Comparison of ENCODE assay signal across 29 cellular contexts in the genomic region with DNA sequence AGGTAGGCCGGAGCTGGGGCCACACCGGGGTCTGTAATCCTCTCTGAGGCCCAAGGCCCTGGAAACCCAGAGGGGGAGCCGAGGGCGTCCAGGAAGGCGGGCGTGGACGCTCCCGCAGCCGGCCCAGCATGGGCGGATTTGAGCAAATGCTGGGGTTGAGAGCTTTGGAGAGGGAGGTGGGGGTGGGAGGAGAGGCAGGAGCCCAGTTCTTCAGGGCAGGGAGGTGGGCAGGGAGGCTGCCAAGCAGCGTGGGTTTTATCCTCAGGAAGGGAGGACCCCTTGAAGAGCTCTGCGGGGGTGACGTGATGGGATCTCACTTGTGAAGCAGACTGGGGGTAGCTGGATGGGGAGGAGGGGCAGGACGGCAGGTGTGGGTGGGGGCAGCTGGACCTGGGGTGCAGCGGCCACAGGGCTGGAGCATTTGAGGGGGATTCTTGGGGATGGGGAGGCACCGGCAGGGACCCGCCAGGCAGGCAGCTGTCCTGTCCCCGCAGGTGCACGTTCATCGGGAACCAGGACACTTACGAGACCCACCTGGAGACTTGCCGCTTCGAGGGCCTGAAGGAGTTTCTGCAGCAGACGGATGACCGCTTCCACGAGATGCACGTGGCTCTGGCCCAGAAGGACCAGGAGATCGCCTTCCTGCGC. TPM values are rescaled to one million over a fixed set of nuclear protein-coding genes. Genes with fewer than 3 reads are reported as not detected.
A peak's percentile ranks its signal among the peaks of the same experiment; 100 is the strongest.
DNase-seq lines count a peak whose midpoint lies in the region; ATAC-seq, FAIRE-seq and TF ChIP-seq lines count a peak whose summit lies in the region.
"Had no signal": no experiment of that assay in that cellular context is flagged by ENCODE, and none has a peak within 500 bp of the region (broad histone marks: within the 10 kb centered on the region; RNA-seq: fewer than 3 reads in every experiment).

No MANE protein-coding gene starts in this region.

- CTCF ChIA-PET in RWPE1 (lab: Yijun Ruan, JAX), result no interaction called here

- H3K4me1 Mint-ChIP-seq in H9 (no peaks in the 10 kb centered on the region), astrocyte (ENCODE audit: low read depth, unreplicated experiment) (no peaks in the 10 kb centered on the region), endothelial cell (ENCODE audit: unreplicated experiment) (peaks cover 20% of the 10 kb centered on the region)
- H3K4me1 Mint-ChIP-seq: CD14-positive monocyte; CD4-positive, alpha-beta memory T cell; CD8-positive, alpha-beta memory T cell had no signal

- peaks cover 4% of the 10 kb centered on the region for H3K23me2 ChIP-seq in H9 (ENCODE audit: insufficient read length, low read depth, low read length, poor library complexity, severe bottlenecking)

- DNase-seq in H9, result no peak
- DNase-seq in RWPE1 (ENCODE audit: low spot score), result no peak
- no peak for DNase-seq in astrocyte (ENCODE audit: low read depth)
- DNase-seq in endothelial cell (ENCODE audit: low spot score), result no peak
- no peak for DNase-seq in NCI-H146 (lab: John Stamatoyannopoulos, UW)
- DNase-seq in colonic mucosa, result no peak
- DNase-seq: BE2C; C1 segment of cervical spinal cord; CD4-positive, alpha-beta memory T cell; CD4-positive, CD25-positive, alpha-beta regulatory T cell; CD8-positive, alpha-beta memory T cell; COR-L47; DMS 273 treated with DMSO at 0.1 percent for 48 hours; DMS153; DMS53; DMS79; DND-41; EL; GDM1 had no signal

- H2AK5ac ChIP-seq in H9 (ENCODE audit: insufficient read length, low read length), result no peak overlapping the region

- ATAC-seq in GM21390 (IDR thresholded peaks at IDR 0.05; ENCODE audit: unreplicated experiment), result no peak
- ATAC-seq: A549, GM12878 had no signal

- peak overlapping the region in 2 of 3 experiments; percentile 70 to 92; a peak in 2 of 7 replicates for H3K27ac Mint-ChIP-seq in H9
- peak overlapping the region; percentile 47 for H3K27ac Mint-ChIP-seq in astrocyte (ENCODE audit: unreplicated experiment)
- H3K27ac Mint-ChIP-seq in endothelial cell (ENCODE audit: unreplicated experiment), result peak overlapping the region; percentile 52
- H3K27ac Mint-ChIP-seq: CD14-positive monocyte; CD4-positive, alpha-beta memory T cell; CD4-positive, CD25-positive, alpha-beta regulatory T cell; CD8-positive, alpha-beta memory T cell had no signal

- H3K36me3 ChIP-seq in astrocyte (ENCODE audit: insufficient read depth, low read length) (peaks cover 2% of the 10 kb centered on the region), colonic mucosa (peaks cover 11% of the 10 kb centered on the region)

- no CpG with 5 or more reads among the region's 29 CpGs for WGBS in H9 (ENCODE audit: extremely low coverage, insufficient read length, low lambda C conversion rate)

- H4K91ac ChIP-seq in H9 (ENCODE audit: insufficient read length, low read depth, low read length), result no peak overlapping the region

- H2AFZ ChIP-seq in H9 (ENCODE audit: low read length) (no peak overlapping the region), astrocyte (ENCODE audit: low read depth, low read length) (no peak overlapping the region)

- H3K9ac ChIP-seq in H9 (ENCODE audit: extremely low read depth, insufficient read length, low read length) (no peak overlapping the region), astrocyte (ENCODE audit: low read length) (no peak overlapping the region), colonic mucosa (ENCODE audit: low read depth in 2 of 2, low read length in 2 of 2) (no peak overlapping the region)

- no peak overlapping the region for H3K4ac ChIP-seq in H9 (ENCODE audit: low read depth, low read length)

- H3K36me3 Mint-ChIP-seq in H9 (ENCODE audit: insufficient read depth in 1 of 3, low read depth in 3 of 3) (peaks cover 11 to 52% (median 48%) of the 10 kb centered on the region in 3 experiments), astrocyte (ENCODE audit: low read depth, unreplicated experiment) (peaks cover 5% of the 10 kb centered on the region), endothelial cell (ENCODE audit: low read depth, unreplicated experiment) (peaks cover 14% of the 10 kb centered on the region)

- H3K27me3 Mint-ChIP-seq in H9 (ENCODE audit: low read depth) (no peaks in the 10 kb centered on the region), astrocyte (ENCODE audit: low read depth, unreplicated experiment) (no peaks in the 10 kb centered on the region), endothelial cell (ENCODE audit: unreplicated experiment) (peaks cover 7% of the 10 kb centered on the region)
- H3K27me3 Mint-ChIP-seq: CD4-positive, alpha-beta memory T cell; CD4-positive, CD25-positive, alpha-beta regulatory T cell; CD8-positive, alpha-beta memory T cell had no signal

- H3K9me3 ChIP-seq in H9 (ENCODE audit: control insufficient read depth, low read depth, low read length) (no peaks in the 10 kb centered on the region), astrocyte (ENCODE audit: insufficient read depth, low read depth, low read length) (no peaks in the 10 kb centered on the region), colonic mucosa (no peaks in the 10 kb centered on the region)
- H3K9me3 ChIP-seq: A549, BE2C, BLaER1 had no signal

- H4K20me1 ChIP-seq in H9 (ENCODE audit: control insufficient read depth, insufficient read depth, insufficient read length) (peaks cover 2% of the 10 kb centered on the region), astrocyte (ENCODE audit: insufficient read depth, low read length) (peaks cover 22% of the 10 kb centered on the region)

- H2BK20ac ChIP-seq in H9 (ENCODE audit: low read depth, low read length, poor library complexity, severe bottlenecking), result no peak overlapping the region

- no peak overlapping the region; a peak in 1 of 5 replicates for H3K4me3 Mint-ChIP-seq in H9
- no peak overlapping the region for H3K4me3 Mint-ChIP-seq in astrocyte (ENCODE audit: unreplicated experiment)
- peak overlapping the region; percentile 65 for H3K4me3 Mint-ChIP-seq in endothelial cell (ENCODE audit: unreplicated experiment)
- H3K4me3 Mint-ChIP-seq: CD14-positive monocyte; CD4-positive, alpha-beta memory T cell; CD4-positive, CD25-positive, alpha-beta regulatory T cell; CD8-positive, alpha-beta memory T cell had no signal

- intact Hi-C loops in colonic mucosa (cut with DNase I), result no loop called here

- POLR2A ChIA-PET in RWPE1 (lab: Yijun Ruan, JAX; ENCODE audit: low non-redundant PET), result interaction anchor here (0.6 kb wide), 1 partner anchor 234 kb away, joined by 3 read pairs; no protein-coding TSS in a partner anchor

- no peaks in the 10 kb centered on the region for H3K79me1 ChIP-seq in H9 (ENCODE audit: insufficient read depth, low read depth, low read length, poor library complexity, severe bottlenecking)

- H3K4me3 ChIP-seq in astrocyte (ENCODE audit: insufficient read depth, low read depth, low read length), result no peak overlapping the region
- H3K4me3 ChIP-seq in colonic mucosa, result no peak overlapping the region
- H3K4me3 ChIP-seq: A549, BLaER1, GM12878 had no signal

- no peak for FAIRE-seq in astrocyte (lab: Jason Lieb, UNC)
- FAIRE-seq: A549, GM12878, GM12892, GM18507 had no signal

- H3K27ac ChIP-seq in H9 (ENCODE audit: insufficient read length, low read depth, low read length), result no peak overlapping the region
- peak overlapping the region; percentile 67 for H3K27ac ChIP-seq in RWPE1
- H3K27ac ChIP-seq in astrocyte (ENCODE audit: low read depth, low read length), result no peak overlapping the region
- H3K27ac ChIP-seq in colonic mucosa, result no peak overlapping the region
- H3K27ac ChIP-seq: 22Rv1, A549 had no signal

- H2BK120ac ChIP-seq in H9 (ENCODE audit: low read depth, low read length, poor library complexity, severe bottlenecking), result no peak overlapping the region

- H2BK5ac ChIP-seq in H9 (ENCODE audit: insufficient read length, low read length), result no peak overlapping the region

- H3K4me2 ChIP-seq in H9 (ENCODE audit: insufficient read depth, insufficient read length, low read length), result no peak overlapping the region
- no peak overlapping the region for H3K4me2 ChIP-seq in astrocyte (ENCODE audit: low read length)
- H3K4me2 ChIP-seq: A549, BLaER1 had no signal

- H3K4me1 ChIP-seq in H9 (ENCODE audit: insufficient read depth, low read length) (no peaks in the 10 kb centered on the region), astrocyte (ENCODE audit: insufficient read depth, low read length) (no peaks in the 10 kb centered on the region), colonic mucosa (no peaks in the 10 kb centered on the region)
- H3K4me1 ChIP-seq: A549, BE2C had no signal

- H3K56ac ChIP-seq in H9 (ENCODE audit: insufficient read length, low read depth, low read length), result no peak overlapping the region

- H3T11ph ChIP-seq in H9 (ENCODE audit: low read length), result no peak overlapping the region

- no peak overlapping the region for H2BK15ac ChIP-seq in H9 (ENCODE audit: low read depth, low read length)

- H4K8ac ChIP-seq in H9 (replicated peaks; ENCODE audit: insufficient read length, low read depth, low read length), result no peak overlapping the region

- no peak overlapping the region for H3K18ac ChIP-seq in H9 (ENCODE audit: insufficient read length, low read depth, low read length)

- no peak overlapping the region for H3K23ac ChIP-seq in H9 (ENCODE audit: insufficient read length, low read depth, low read length)

- H3K9me3 Mint-ChIP-seq in H9 (no peaks in the 10 kb centered on the region), astrocyte (ENCODE audit: unreplicated experiment) (no peaks in the 10 kb centered on the region), endothelial cell (ENCODE audit: unreplicated experiment) (no peaks in the 10 kb centered on the region)
- H3K9me3 Mint-ChIP-seq: CD14-positive monocyte; CD4-positive, alpha-beta memory T cell; CD4-positive, CD25-positive, alpha-beta regulatory T cell; CD8-positive, alpha-beta memory T cell had no signal

- H3K27me3 ChIP-seq in H9 (ENCODE audit: insufficient read depth, low read length) (no peaks in the 10 kb centered on the region), astrocyte (ENCODE audit: insufficient read depth, low read length) (no peaks in the 10 kb centered on the region), colonic mucosa (no peaks in the 10 kb centered on the region)
- H3K27me3 ChIP-seq: BE2C, BLaER1 had no signal

- H4K5ac ChIP-seq in H9 (ENCODE audit: insufficient read length, low read depth, low read length), result no peak overlapping the region

- H3K14ac ChIP-seq in H9 (ENCODE audit: insufficient read depth, low read length), result no peak overlapping the region

- no peak overlapping the region for H2BK12ac ChIP-seq in H9 (ENCODE audit: insufficient read length, low read depth, low read length)

- TF ChIP-seq CTCF in H9 (conservative IDR thresholded peaks at IDR 0.05) (no peak), RWPE1 (conservative IDR thresholded peaks at IDR 0.05; ENCODE audit: low read depth) (no peak), astrocyte (IDR thresholded peaks at IDR 0.05; ENCODE audit: insufficient read depth, low read depth, low read length) (no peak), endothelial cell (IDR thresholded peaks at IDR 0.05; ENCODE audit: unreplicated experiment) (no peak), colonic mucosa (IDR thresholded peaks at IDR 0.05) (no peak)

- H3K79me2 ChIP-seq in H9 (ENCODE audit: insufficient read depth, low read length) (no peaks in the 10 kb centered on the region), astrocyte (ENCODE audit: insufficient read depth, low read length) (no peaks in the 10 kb centered on the region)

RNA-seq across cellular contexts. Expression of a gene that starts 17.2 kb away (rescaled TPM):
- total RNA-seq in H9 (2021), result 105 and 108 TPM in 2 replicates
- 92.1 and 93.1 TPM in 2 replicates for total RNA-seq in astrocyte
- 190 TPM for total RNA-seq in endothelial cell (ENCODE audit: unreplicated experiment)
- total RNA-seq in colonic mucosa, result 100 to 1,000 TPM; 102 to 131 TPM

RNA-seq across cellular contexts. Expression of a gene that starts 23.6 kb away (rescaled TPM):
- total RNA-seq in H9 (2021) (7.9 and 9.3 TPM in 2 replicates), astrocyte (0.66 and 1.3 TPM in 2 replicates), endothelial cell (ENCODE audit: unreplicated experiment) (2.4 TPM), colonic mucosa (under 1 TPM; 0.07 to 0.27 TPM)
- total RNA-seq: CD4-positive, alpha-beta memory T cell; CD4-positive, CD25-positive, alpha-beta regulatory T cell; Daoy had no signal

RNA-seq across cellular contexts. Expression of a gene that starts 24.4 kb away (rescaled TPM):
- total RNA-seq in H9 (2021) (2.4 and 3.0 TPM in 2 replicates), astrocyte (1.2 and 1.4 TPM in 2 replicates), endothelial cell (ENCODE audit: unreplicated experiment) (1.9 TPM), colonic mucosa (10 to 100 TPM; 18.2 to 24.5 TPM)
- total RNA-seq: A172; CD4-positive, CD25-positive, alpha-beta regulatory T cell had no signal

RNA-seq across cellular contexts. Expression of a gene that starts 32.4 kb away (rescaled TPM):
- total RNA-seq in H9 (2021), result 74.5 and 75.9 TPM in 2 replicates
- 32.6 and 34.7 TPM in 2 replicates for total RNA-seq in astrocyte
- total RNA-seq in endothelial cell (ENCODE audit: unreplicated experiment), result 35.4 TPM
- 10 to 100 TPM; 26.5 to 53.5 TPM for total RNA-seq in colonic mucosa

RNA-seq across cellular contexts. Expression of a gene that starts 37.1 kb away (rescaled TPM):
- total RNA-seq in H9 (2021) (73.5 and 88.0 TPM in 2 replicates), astrocyte (112 and 128 TPM in 2 replicates), endothelial cell (ENCODE audit: unreplicated experiment) (70.0 TPM), colonic mucosa (10 to 100 TPM; 48.2 to 83.5 TPM)
